ENCODE assay signal across 9 cellular contexts in the genomic region with DNA sequence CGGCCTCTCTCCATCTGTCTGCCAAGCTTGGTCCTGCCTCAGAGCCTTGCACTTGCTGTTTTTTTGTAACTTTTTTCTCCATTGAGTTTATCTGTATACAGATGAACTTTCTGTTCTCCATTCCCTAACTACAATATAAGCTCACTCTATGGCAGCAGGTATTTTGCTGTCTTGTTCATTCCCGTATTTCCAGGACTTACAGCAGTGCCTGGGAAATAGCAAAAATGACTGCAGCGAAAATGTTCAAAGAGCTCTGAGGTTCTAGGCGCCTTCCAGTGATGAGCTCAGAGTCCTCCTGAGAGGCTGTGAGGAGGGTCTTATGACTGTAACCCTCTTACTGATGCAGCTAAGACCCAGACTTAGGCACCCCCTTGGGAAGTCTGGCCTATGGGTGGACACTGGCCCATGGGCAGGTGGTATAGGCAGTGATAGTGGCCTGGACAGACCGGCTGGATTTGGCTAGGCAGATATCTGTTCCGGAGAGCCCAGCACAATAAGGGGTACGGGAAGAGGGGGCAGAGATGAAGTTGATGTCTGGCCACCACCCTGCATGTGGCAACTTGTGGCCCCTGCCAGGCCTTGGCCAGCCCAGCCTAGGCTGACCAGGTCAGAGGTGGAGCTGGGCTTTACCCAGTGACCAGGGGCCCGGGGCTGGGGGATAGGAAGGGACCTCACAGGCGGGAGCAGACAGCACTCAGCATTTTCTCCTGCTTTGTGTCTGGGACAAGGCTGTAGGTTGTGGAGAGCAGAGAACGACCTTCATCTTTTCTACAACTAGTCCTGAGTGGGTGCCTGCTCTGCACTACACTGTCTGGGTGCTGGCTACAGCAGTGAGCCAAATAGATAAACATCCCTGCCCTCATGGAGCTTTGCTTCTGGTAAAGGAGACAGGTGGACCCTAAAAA. TPM values are rescaled to one million over a fixed set of nuclear protein-coding genes. Genes with fewer than 3 reads are reported as not detected.
DNase-seq lines count a peak whose midpoint lies in the region; ATAC-seq, FAIRE-seq and TF ChIP-seq lines count a peak whose summit lies in the region.
"Had no signal": no experiment of that assay in that cellular context is flagged by ENCODE, and none has a peak within 500 bp of the region (broad histone marks: within the 10 kb centered on the region; RNA-seq: fewer than 3 reads in every experiment).

No MANE protein-coding gene starts in this region.

- no peak overlapping the region; the same call in 2 of the 3 replicates for H3K27ac ChIP-seq in K562 (ENCODE audit: extremely low read depth, low read depth, low read length)

- no peak overlapping the region for H3K4me2 ChIP-seq in K562 (ENCODE audit: insufficient read depth, low read length)

- peak; percentile 25; the same call in 1 of the 2 replicates for TF ChIP-seq POLR2A in K562 (conservative IDR thresholded peaks at IDR 0.05)

- peaks cover 42% of the 10 kb centered on the region for H3K36me3 Mint-ChIP-seq in progenitor cell of endocrine pancreas (ENCODE audit: insufficient read depth)

- 86% methylated on average over 7 of the region's 10 CpGs for WGBS in K562 (ENCODE audit: insufficient coverage, low coverage, missing lambda C conversion rate)

- H2AFZ ChIP-seq in K562 (ENCODE audit: low read depth, low read length) = no peak overlapping the region

- H3K27me3 ChIP-seq in K562 (ENCODE audit: control insufficient read depth in 2 of 2, insufficient read depth in 2 of 2, low read length in 2 of 2) = no peaks in the 10 kb centered on the region
- H3K27me3 ChIP-seq: left lung had no signal

- no peaks in the 10 kb centered on the region for H3K9me3 ChIP-seq in K562 (replicated peaks; ENCODE audit: control insufficient read depth, insufficient read depth, low read depth, low read length)
- H3K9me3 ChIP-seq: left lung had no signal

- peak overlapping the region; percentile 59 for H3K4me3 Mint-ChIP-seq in progenitor cell of endocrine pancreas (ENCODE audit: low read depth)

- no peaks in the 10 kb centered on the region for H3K9me3 Mint-ChIP-seq in progenitor cell of endocrine pancreas (ENCODE audit: low read depth)

- peaks cover 67% of the 10 kb centered on the region for H3K36me3 ChIP-seq in K562 (ENCODE audit: control insufficient read depth, insufficient read depth, low read length)

- peaks cover 66% of the 10 kb centered on the region for H3K79me2 ChIP-seq in K562 (ENCODE audit: control insufficient read depth, insufficient read depth, low read length)

- BruUV-seq in K562 (replicated peaks; lab: Mats Ljungman, UMichigan) = no TSS peak

- POLR2A ChIA-PET in K562 (lab: Yijun Ruan, JAX) = interaction anchor here (0.7 to 6.1 kb wide), 16 partner anchors 8 to 519 kb away, joined by 3 to 106 read pairs (median 4); partner anchors contain the start of genes MIEF1, RPL3 and RPS19BP1

- no peak for TF ChIP-seq EP300 in K562 (IDR thresholded peaks at IDR 0.05; ENCODE audit: low read length)

- no peak overlapping the region for H3K9ac ChIP-seq in K562 (ENCODE audit: insufficient read depth in 1 of 2, low read depth in 2 of 2, low read length in 2 of 2)

- H3K4me3 ChIP-seq in GM12865 (ENCODE audit: low read depth, low read length) = no peak overlapping the region
- no peak overlapping the region for H3K4me3 ChIP-seq in K562

- peaks cover 47% of the 10 kb centered on the region for H3K4me1 Mint-ChIP-seq in progenitor cell of endocrine pancreas (ENCODE audit: low read depth)

- ATAC-seq in K562 (no peak), GM18520 (IDR thresholded peaks at IDR 0.05; ENCODE audit: unreplicated experiment) (no peak)
- ATAC-seq: left lung had no signal

- DNase-seq in GM12865 (ENCODE audit: low read depth) = peak; percentile 41
- peak; percentile 51 for DNase-seq in NAMALWA (ENCODE audit: low spot score)
- DNase-seq in K562 (ENCODE audit: extremely low read depth in 1 of 4, low spot score in 3 of 4) = no peak
- DNase-seq in progenitor cell of endocrine pancreas (ENCODE audit: low spot score, unreplicated experiment) = no peak
- no peak for DNase-seq in activated CD4-positive, CD25-positive, alpha-beta regulatory T cell treated with anti-CD3 and anti-CD28 coated beads, Interleukin-2, amount 50 U/mL, for 72 hours
- no peak for DNase-seq in stimulated activated CD4-positive, alpha-beta T cell treated with anti-CD3 and anti-CD28 coated beads, Interleukin-12 subunit alpha, Interleukin-12 subunit beta, amount 100 ng/mL, for 4 hours
- DNase-seq: left lung had no signal

- H3K9me1 ChIP-seq in K562 (ENCODE audit: control insufficient read depth, insufficient read depth, low read length) = no peaks in the 10 kb centered on the region

- in situ Hi-C loops in K562 (cut with MboI) = no loop called here

- no peak for TF ChIP-seq RAD21 in K562 (CRISPR knock-in tag; conservative IDR thresholded peaks at IDR 0.05 in 1 of 2, IDR thresholded peaks at IDR 0.05 in 1 of 2)

- peaks cover 17 to 54% of the 10 kb centered on the region in 2 experiments; a peak in 4 of 5 replicates for H3K4me1 ChIP-seq in K562 (replicated peaks in 1 of 2; ENCODE audit: control insufficient read depth in 2 of 2, insufficient read depth in 2 of 2, low read length in 2 of 2)

- CTCF ChIA-PET in K562 (lab: Yijun Ruan, JAX; ENCODE audit: low intra/inter-chr PET ratio) = no interaction called here

- H4K20me1 ChIP-seq in K562 (replicated peaks; ENCODE audit: control insufficient read depth, insufficient read depth, low read length) = peaks cover 28% of the 10 kb centered on the region

- FAIRE-seq in K562 (lab: Jason Lieb, UNC) = no peak
- FAIRE-seq: TTC549 had no signal

- TF ChIP-seq CTCF in GM12865 (IDR thresholded peaks at IDR 0.05; ENCODE audit: insufficient read depth, low read depth, low read length, missing control alignments) = no peak
- TF ChIP-seq CTCF in K562 (IDR thresholded peaks at IDR 0.05 in 2 of 3, conservative IDR thresholded peaks at IDR 0.05 in 1 of 3; ENCODE audit: insufficient read depth in 2 of 3, low read depth in 1 of 3, low read length in 3 of 3) = no peak
- no peak for TF ChIP-seq CTCF in progenitor cell of endocrine pancreas (IDR thresholded peaks at IDR 0.05; ENCODE audit: unreplicated experiment)

- intact Hi-C loops in K562 (cut with micrococcal nuclease) = loop anchor here (10.0 kb wide), 1 partner anchor 350 kb away; no protein-coding TSS in a partner anchor

- H3K27me3 Mint-ChIP-seq in progenitor cell of endocrine pancreas = no peaks in the 10 kb centered on the region

- peak overlapping the region; percentile 95 for H3K27ac Mint-ChIP-seq in progenitor cell of endocrine pancreas

RNA-seq across cellular contexts. Expression of gene ATF4, which starts 4.6 kb away (rescaled TPM):
- 183 and 296 TPM in 2 replicates for total RNA-seq in K562 (2011; cell fraction: chromatin; rRNA removed; ENCODE audit: low replicate concordance)
- 255 and 271 TPM in 2 replicates for total RNA-seq in K562 (2011; cell fraction: nucleolus; rRNA removed)
- 227 and 246 TPM in 2 replicates for total RNA-seq in K562 (2011; cell fraction: nucleoplasm; rRNA removed)
- total RNA-seq in K562 (2014; rRNA removed) = 311 and 355 TPM in 2 replicates
- total RNA-seq in K562 (2014; rRNA removed; fragmentation: Illumina TruSeq; extraction: Trizol) = 320 and 405 TPM in 2 replicates
- 153 and 156 TPM in 2 replicates for total RNA-seq in K562 (2015; rRNA removed; fragmentation: Illumina TruSeq; extraction: Trizol)
- 308 and 361 TPM in 2 replicates for total RNA-seq in K562 (2021)
- polyA plus RNA-seq in K562 (2011; rRNA removed) = 669 and 756 TPM in 2 replicates
- 757 and 998 TPM in 2 replicates for polyA plus RNA-seq in K562 (2011; cell fraction: cytosol; rRNA removed)
- polyA plus RNA-seq in K562 (2011; cell fraction: nucleus; rRNA removed) = 651 and 768 TPM in 2 replicates
- polyA plus RNA-seq in K562 (2012) = 264 and 832 TPM in 2 replicates
- polyA plus RNA-seq in K562 (2014; fragmentation: Illumina TruSeq; extraction: Trizol) = 528 and 598 TPM in 2 replicates
- 100 to 1,000 TPM in 1 of 2 experiments, 10 to 100 TPM in 1; 93.1 to 125 TPM for polyA plus RNA-seq in K562 (2014; fragmentation: Nextera tagmentation; extraction: Ambion mirVana)
- 638 and 723 TPM in 2 replicates for polyA plus RNA-seq in K562 (2014; rRNA removed)
- polyA minus RNA-seq in K562 (2011; rRNA and poly(A)+ RNA removed) = 190 and 217 TPM in 2 replicates
- 89.9 and 115 TPM in 2 replicates for polyA minus RNA-seq in K562 (2011; cell fraction: cytosol; rRNA and poly(A)+ RNA removed)
- 99.2 and 197 TPM in 2 replicates for polyA minus RNA-seq in K562 (2011; cell fraction: nucleus; rRNA and poly(A)+ RNA removed)
- 332 and 356 TPM in 2 replicates for total RNA-seq in progenitor cell of endocrine pancreas

RNA-seq across cellular contexts. Expression of gene RPS19BP1, which starts 7.5 kb away (rescaled TPM):
- 27.9 and 59.9 TPM in 2 replicates for total RNA-seq in K562 (2011; cell fraction: chromatin; rRNA removed; ENCODE audit: low replicate concordance)
- 57.2 and 59.7 TPM in 2 replicates for total RNA-seq in K562 (2011; cell fraction: nucleolus; rRNA removed)
- 42.7 and 46.9 TPM in 2 replicates for total RNA-seq in K562 (2011; cell fraction: nucleoplasm; rRNA removed)
- 223 and 264 TPM in 2 replicates for total RNA-seq in K562 (2014; rRNA removed)
- total RNA-seq in K562 (2014; rRNA removed; fragmentation: Illumina TruSeq; extraction: Trizol) = 33.0 and 44.9 TPM in 2 replicates
- total RNA-seq in K562 (2015; rRNA removed; fragmentation: Illumina TruSeq; extraction: Trizol) = 84.3 and 93.3 TPM in 2 replicates
- total RNA-seq in K562 (2021) = 109 and 110 TPM in 2 replicates
- 75.6 and 90.4 TPM in 2 replicates for polyA plus RNA-seq in K562 (2011; rRNA removed)
- 89.9 and 177 TPM in 2 replicates for polyA plus RNA-seq in K562 (2011; cell fraction: cytosol; rRNA removed)
- polyA plus RNA-seq in K562 (2011; cell fraction: nucleus; rRNA removed) = 53.3 and 77.5 TPM in 2 replicates
- 85.4 and 89.3 TPM in 2 replicates for polyA plus RNA-seq in K562 (2012)
- 29.0 and 64.7 TPM in 2 replicates for polyA plus RNA-seq in K562 (2014; fragmentation: Illumina TruSeq; extraction: Trizol)
- polyA plus RNA-seq in K562 (2014; fragmentation: Nextera tagmentation; extraction: Ambion mirVana) = 1 to 10 TPM; 3.0 to 8.2 TPM
- 216 and 229 TPM in 2 replicates for polyA plus RNA-seq in K562 (2014; rRNA removed)
- 12.0 and 12.6 TPM in 2 replicates for polyA minus RNA-seq in K562 (2011; rRNA and poly(A)+ RNA removed)
- polyA minus RNA-seq in K562 (2011; cell fraction: cytosol; rRNA and poly(A)+ RNA removed) = 14.5 and 18.6 TPM in 2 replicates
- polyA minus RNA-seq in K562 (2011; cell fraction: nucleus; rRNA and poly(A)+ RNA removed) = 16.3 and 27.0 TPM in 2 replicates
- 45.2 and 48.2 TPM in 2 replicates for total RNA-seq in progenitor cell of endocrine pancreas

RNA-seq across cellular contexts. Expression of gene MIEF1, which starts 22.9 kb away (rescaled TPM):
- 31.0 and 48.3 TPM in 2 replicates for total RNA-seq in K562 (2011; cell fraction: chromatin; rRNA removed; ENCODE audit: low replicate concordance)
- total RNA-seq in K562 (2011; cell fraction: nucleolus; rRNA removed) = 30.9 and 36.7 TPM in 2 replicates
- 33.9 and 34.4 TPM in 2 replicates for total RNA-seq in K562 (2011; cell fraction: nucleoplasm; rRNA removed)
- 25.5 and 28.3 TPM in 2 replicates for total RNA-seq in K562 (2014; rRNA removed)
- total RNA-seq in K562 (2014; rRNA removed; fragmentation: Illumina TruSeq; extraction: Trizol) = 28.6 and 29.0 TPM in 2 replicates
- total RNA-seq in K562 (2015; rRNA removed; fragmentation: Illumina TruSeq; extraction: Trizol) = 26.8 and 27.1 TPM in 2 replicates
- 51.8 and 54.3 TPM in 2 replicates for total RNA-seq in K562 (2021)
- polyA plus RNA-seq in K562 (2011; rRNA removed) = 20.0 and 21.7 TPM in 2 replicates
- polyA plus RNA-seq in K562 (2011; cell fraction: cytosol; rRNA removed) = 23.2 and 29.6 TPM in 2 replicates
- polyA plus RNA-seq in K562 (2011; cell fraction: nucleus; rRNA removed) = 13.3 and 18.3 TPM in 2 replicates
- 23.3 and 33.4 TPM in 2 replicates for polyA plus RNA-seq in K562 (2012)
- polyA plus RNA-seq in K562 (2014; fragmentation: Illumina TruSeq; extraction: Trizol) = 37.7 and 40.8 TPM in 2 replicates
- 10 to 100 TPM; 10.9 to 13.1 TPM for polyA plus RNA-seq in K562 (2014; fragmentation: Nextera tagmentation; extraction: Ambion mirVana)
- 23.6 and 29.1 TPM in 2 replicates for polyA plus RNA-seq in K562 (2014; rRNA removed)
- polyA minus RNA-seq in K562 (2011; rRNA and poly(A)+ RNA removed) = 31.6 and 37.3 TPM in 2 replicates
- polyA minus RNA-seq in K562 (2011; cell fraction: cytosol; rRNA and poly(A)+ RNA removed) = 23.3 and 24.0 TPM in 2 replicates
- 13.6 and 15.8 TPM in 2 replicates for polyA minus RNA-seq in K562 (2011; cell fraction: nucleus; rRNA and poly(A)+ RNA removed)
- total RNA-seq in progenitor cell of endocrine pancreas = 30.5 and 32.4 TPM in 2 replicates

RNA-seq across cellular contexts. Expression of gene CACNA1I, which starts 45.5 kb away (rescaled TPM):
- total RNA-seq in K562 (2011; cell fraction: chromatin; rRNA removed; ENCODE audit: low replicate concordance) = 3.5 and 12.7 TPM in 2 replicates
- 3.9 and 6.0 TPM in 2 replicates for total RNA-seq in K562 (2011; cell fraction: nucleolus; rRNA removed)
- total RNA-seq in K562 (2011; cell fraction: nucleoplasm; rRNA removed) = 3.4 and 3.6 TPM in 2 replicates
- total RNA-seq in K562 (2014; rRNA removed) = 0.24 and 0.32 TPM in 2 replicates
- 0.06 and 0.07 TPM in 2 replicates for total RNA-seq in K562 (2014; rRNA removed; fragmentation: Illumina TruSeq; extraction: Trizol)
- total RNA-seq in K562 (2015; rRNA removed; fragmentation: Illumina TruSeq; extraction: Trizol) = 0.11 TPM in 2 replicates
- 0.45 and 0.78 TPM in 2 replicates for total RNA-seq in K562 (2021)
- 0.22 and 0.79 TPM in 2 replicates for polyA plus RNA-seq in K562 (2011; rRNA removed)
- 0.13 and 1.0 TPM in 2 replicates for polyA plus RNA-seq in K562 (2011; cell fraction: cytosol; rRNA removed)
- polyA plus RNA-seq in K562 (2011; cell fraction: nucleus; rRNA removed) = 1.9 and 12.3 TPM in 2 replicates
- 0.56 and 0.90 TPM in 2 replicates for polyA plus RNA-seq in K562 (2012)
- polyA plus RNA-seq in K562 (2014; fragmentation: Illumina TruSeq; extraction: Trizol) = 0.30 and 0.31 TPM in 2 replicates
- polyA plus RNA-seq in K562 (2014; fragmentation: Nextera tagmentation; extraction: Ambion mirVana) = under 1 TPM in 1 of 2 experiments, not detected in 1; 0.01 TPM
- polyA plus RNA-seq in K562 (2014; rRNA removed) = 0.31 and 0.41 TPM in 2 replicates
- 0.09 and 0.74 TPM in 2 replicates for polyA minus RNA-seq in K562 (2011; rRNA and poly(A)+ RNA removed)
- polyA minus RNA-seq in K562 (2011; cell fraction: cytosol; rRNA and poly(A)+ RNA removed) = 0.27 and 1.0 TPM in 2 replicates
- polyA minus RNA-seq in K562 (2011; cell fraction: nucleus; rRNA and poly(A)+ RNA removed) = 0.56 and 2.4 TPM in 2 replicates
- total RNA-seq in progenitor cell of endocrine pancreas = 0.24 and 0.41 TPM in 2 replicates

Comparison
In these comparisons a context has a peak if more than half of its experiments do, and no peak if none do; other contexts are left out.
1. DNase-seq: peak in GM12865 (single experiment) and NAMALWA (single experiment); none in K562 (0 of 4), progenitor cell of endocrine pancreas (single experiment), activated CD4-positive, CD25-positive, alpha-beta regulatory T cell treated with anti-CD3 and anti-CD28 coated beads, Interleukin-2, amount 50 U/mL, for 72 hours (single experiment) and stimulated activated CD4-positive, alpha-beta T cell treated with anti-CD3 and anti-CD28 coated beads, Interleukin-12 subunit alpha, Interleukin-12 subunit beta, amount 100 ng/mL, for 4 hours (single experiment).